14 cellular contexts compared by ENCODE assay signal in the genomic region with DNA sequence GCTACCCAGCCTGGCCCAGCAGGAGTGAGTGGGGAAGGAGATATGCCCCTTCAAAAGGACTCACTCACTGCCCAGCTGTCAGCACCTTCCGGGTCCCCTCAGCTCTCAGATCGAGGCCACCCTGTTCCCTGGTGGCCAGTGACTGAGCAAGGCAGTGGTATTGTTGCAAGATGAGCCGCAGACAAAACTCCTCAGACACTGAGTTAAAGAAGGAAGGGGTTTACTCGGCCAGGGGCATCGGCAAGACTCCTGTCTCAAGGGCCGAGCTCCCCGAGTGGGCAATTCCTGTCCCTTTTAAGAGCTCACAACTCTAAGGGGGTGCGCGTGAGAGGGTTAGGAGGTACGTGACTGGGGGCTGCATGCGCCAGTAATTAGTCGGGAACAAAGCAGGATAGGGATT. TPM values are rescaled to one million over a fixed set of nuclear protein-coding genes. Genes with fewer than 3 reads are reported as not detected.
DNase-seq lines count a peak whose midpoint lies in the region; TF ChIP-seq lines count a peak whose summit lies in the region.
"Had no signal": no experiment of that assay in that cellular context is flagged by ENCODE, and none has a peak within 500 bp of the region (broad histone marks: within the 10 kb centered on the region; RNA-seq: fewer than 3 reads in every experiment).

No MANE protein-coding gene starts in this region.

- no peak overlapping the region for H2BK5ac ChIP-seq in neuronal stem cell (ENCODE audit: low read length)

- no peak overlapping the region for H2BK12ac ChIP-seq in neuronal stem cell (ENCODE audit: low read length)

- intact Hi-C loops in PC-9 (cut with micrococcal nuclease; ENCODE audit: unreplicated experiment): no loop called here

- H3K14ac ChIP-seq in neuronal stem cell (ENCODE audit: low read length): no peak overlapping the region

- no peaks in the 10 kb centered on the region for H3K9me3 Mint-ChIP-seq in endodermal cell
- H3K9me3 Mint-ChIP-seq: CD4-positive, alpha-beta memory T cell had no signal

- no peaks in the 10 kb centered on the region for H3K4me1 Mint-ChIP-seq in endodermal cell

- no peak overlapping the region for H4K91ac ChIP-seq in neuronal stem cell (ENCODE audit: low read depth, low read length, poor library complexity)

- CTCF ChIA-PET in PC-9 (lab: Charles Lee): no interaction called here
- CTCF ChIA-PET in SK-N-SH (lab: Yijun Ruan, JAX): interaction anchor here (0.7 to 1.5 kb wide), 2 partner anchors 18 to 28 kb away, joined by 3 to 11 read pairs; no protein-coding TSS in a partner anchor

- WGBS in endodermal cell (ENCODE audit: insufficient coverage in 1 of 2, insufficient read length in 1 of 2), 2 experiments: 91 to 96% methylated on average over 9 to 12 of the region's 12 CpGs
- no CpG with 5 or more reads among the region's 12 CpGs for WGBS in neuronal stem cell (ENCODE audit: extremely low coverage in 2 of 2, insufficient read length in 2 of 2, insufficient replicate concordance in 1 of 2), 2 donors
- 78% methylated on average over 10 of the region's 12 CpGs for WGBS in SK-N-SH (ENCODE audit: low lambda C conversion rate)

- peaks cover 2% of the 10 kb centered on the region for H3K27me3 Mint-ChIP-seq in endodermal cell (ENCODE audit: insufficient read depth)
- H3K27me3 Mint-ChIP-seq: B cell had no signal

- no peak for TF ChIP-seq EP300 in SK-N-SH (IDR thresholded peaks at IDR 0.05; ENCODE audit: borderline replicate concordance in 1 of 2, low read depth in 1 of 2, low read length in 1 of 2)

- no peaks in the 10 kb centered on the region for H3K79me1 ChIP-seq in neuronal stem cell (ENCODE audit: low read depth, low read length)

- H3K4me3 Mint-ChIP-seq in endodermal cell: no peak overlapping the region
- H3K4me3 Mint-ChIP-seq: B cell; CD4-positive, alpha-beta memory T cell had no signal

- peaks cover 51% of the 10 kb centered on the region for H3K4me1 ChIP-seq in PC-9 (replicated peaks; ENCODE audit: insufficient read depth)
- no peaks in the 10 kb centered on the region for H3K4me1 ChIP-seq in endodermal cell (ENCODE audit: control insufficient read depth, insufficient read depth, low read length)
- peaks cover 5% of the 10 kb centered on the region in 2 donors for H3K4me1 ChIP-seq in neuronal stem cell (ENCODE audit: control insufficient read depth in 2 of 2, insufficient read depth in 1 of 2, low read depth in 1 of 2, low read length in 2 of 2)
- peaks cover 0 to 9% of the 10 kb centered on the region in 2 experiments; a peak in 1 of 4 replicates for H3K4me1 ChIP-seq in SK-N-SH (ENCODE audit: control insufficient read depth in 1 of 2, insufficient read depth in 2 of 2, low read depth in 1 of 2, low read length in 1 of 2)

- H3K36me3 ChIP-seq in PC-9 (ENCODE audit: low read depth): no peaks in the 10 kb centered on the region
- H3K36me3 ChIP-seq in endodermal cell (ENCODE audit: control insufficient read depth, insufficient read depth, low read length): no peaks in the 10 kb centered on the region
- H3K36me3 ChIP-seq in neuronal stem cell (replicated peaks in 1 of 2; ENCODE audit: control insufficient read depth in 2 of 2, insufficient read depth in 2 of 2, low read length in 2 of 2): no peaks in the 10 kb centered on the region
- H3K36me3 ChIP-seq in SK-N-SH (replicated peaks in 1 of 2; ENCODE audit: control insufficient read depth in 1 of 2, insufficient read depth in 2 of 2, low read length in 1 of 2): no peaks in the 10 kb centered on the region

- no peaks in the 10 kb centered on the region for H4K20me1 ChIP-seq in PC-9 (ENCODE audit: insufficient read depth)
- no peaks in the 10 kb centered on the region for H4K20me1 ChIP-seq in SK-N-SH (ENCODE audit: insufficient read depth)

- H3K27ac ChIP-seq in PC-9: no peak overlapping the region
- no peak overlapping the region for H3K27ac ChIP-seq in endodermal cell (ENCODE audit: low read depth, low read length)
- H3K27ac ChIP-seq in neuronal stem cell (replicated peaks; ENCODE audit: low read length): no peak overlapping the region
- H3K27ac ChIP-seq in SK-N-SH (ENCODE audit: low read depth in 2 of 2, low read length in 1 of 2): no peak overlapping the region

- BruUV-seq in PC-9 (replicated peaks; lab: Mats Ljungman, UMichigan): no TSS peak

- H3F3A ChIP-seq in PC-9 (ENCODE audit: insufficient read depth, low read depth) (peaks cover 29% of the 10 kb centered on the region), SK-N-SH (replicated peaks; ENCODE audit: insufficient read depth) (no peaks in the 10 kb centered on the region)

- no peaks in the 10 kb centered on the region for H3K36me3 Mint-ChIP-seq in endodermal cell (ENCODE audit: low read depth)
- H3K36me3 Mint-ChIP-seq: CD4-positive, alpha-beta memory T cell had no signal

- peak overlapping the region; percentile 13 for H2AK5ac ChIP-seq in neuronal stem cell (ENCODE audit: low read depth, low read length)

- no peaks in the 10 kb centered on the region for H3K27me3 ChIP-seq in PC-9 (ENCODE audit: insufficient read depth, low read depth)
- H3K27me3 ChIP-seq in endodermal cell (ENCODE audit: control insufficient read depth, insufficient read depth, low read length, poor library complexity, severe bottlenecking): no peaks in the 10 kb centered on the region
- no peaks in the 10 kb centered on the region for H3K27me3 ChIP-seq in neuronal stem cell (ENCODE audit: control insufficient read depth in 3 of 3, insufficient read depth in 3 of 3, low read depth in 1 of 3, low read length in 3 of 3)
- no peaks in the 10 kb centered on the region for H3K27me3 ChIP-seq in SK-N-SH (ENCODE audit: insufficient read depth)

- TF ChIP-seq RAD21 in SK-N-SH (IDR thresholded peaks at IDR 0.05; ENCODE audit: low read length): no peak

- H3K9ac ChIP-seq in endodermal cell (ENCODE audit: extremely low read depth, low read length, poor library complexity, severe bottlenecking) (no peak overlapping the region), neuronal stem cell (ENCODE audit: low read depth, low read length, poor library complexity) (no peak overlapping the region), SK-N-SH (no peak overlapping the region)

- DNase-seq in ELF-1 (ENCODE audit: low read depth, low spot score) (peak; percentile 10), PC-9 (no peak), endodermal cell (no peak), neuronal stem cell (ENCODE audit: low spot score) (no peak), NAMALWA (ENCODE audit: low spot score) (no peak), NCI-H345 treated with DMSO at 0.1 percent for 48 hours (lab: John Stamatoyannopoulos, UW; ENCODE audit: unreplicated experiment) (no peak), SK-N-SH (no peak)
- DNase-seq: C1 segment of cervical spinal cord; CD4-positive, alpha-beta memory T cell; DMS153; DMS79 treated with DMSO at 0.1 percent for 48 hours; EL; GDM1 had no signal

- H3K4me2 ChIP-seq in PC-9 (0 out of 2 replicates have a peak overlapping the region, but pooled peaks have one; percentile 40), neuronal stem cell (ENCODE audit: insufficient read depth, low read length, poor library complexity, severe bottlenecking) (no peak overlapping the region), SK-N-SH (no peak overlapping the region)

- no peak overlapping the region for H4K8ac ChIP-seq in neuronal stem cell (ENCODE audit: low read depth, low read length)

- H3K18ac ChIP-seq in neuronal stem cell (ENCODE audit: low read length): no peak overlapping the region

- H2BK120ac ChIP-seq in neuronal stem cell (ENCODE audit: low read depth, low read length): no peak overlapping the region

- H3K9me2 ChIP-seq in PC-9 (ENCODE audit: insufficient read depth) (no peaks in the 10 kb centered on the region), SK-N-SH (no peaks in the 10 kb centered on the region)

- POLR2A ChIA-PET in PC-9 (lab: Charles Lee; ENCODE audit: unreplicated experiment) (no interaction called here), SK-N-SH (lab: Yijun Ruan, JAX) (no interaction called here)

- H3K4me3 ChIP-seq in PC-9 (no peak overlapping the region), endodermal cell (ENCODE audit: low read length) (no peak overlapping the region), neuronal stem cell (ENCODE audit: low read length in 2 of 2) (no peak overlapping the region), SK-N-SH (ENCODE audit: low read depth in 2 of 2, low read length in 1 of 2) (no peak overlapping the region)

- peak overlapping the region; percentile 38 for H3K27ac Mint-ChIP-seq in endodermal cell
- H3K27ac Mint-ChIP-seq: B cell had no signal

- H3K9me3 ChIP-seq in PC-9 (ENCODE audit: insufficient read depth, low read depth) (no peaks in the 10 kb centered on the region), endodermal cell (ENCODE audit: control insufficient read depth, low read length) (no peaks in the 10 kb centered on the region), neuronal stem cell (replicated peaks in 1 of 2; ENCODE audit: control insufficient read depth in 2 of 2, insufficient read depth in 1 of 2, low read depth in 1 of 2, low read length in 2 of 2) (no peaks in the 10 kb centered on the region), SK-N-SH (no peaks in the 10 kb centered on the region)

- H3K79me2 ChIP-seq in PC-9 (ENCODE audit: low read depth): no peaks in the 10 kb centered on the region
- no peaks in the 10 kb centered on the region for H3K79me2 ChIP-seq in SK-N-SH (ENCODE audit: insufficient read depth)

- no peak overlapping the region for H3K23ac ChIP-seq in neuronal stem cell (ENCODE audit: low read depth, low read length, poor library complexity)

- TF ChIP-seq CTCF in PC-9 (conservative IDR thresholded peaks at IDR 0.05) (no peak), endodermal cell (conservative IDR thresholded peaks at IDR 0.05) (no peak), SK-N-SH (IDR thresholded peaks at IDR 0.05) (no peak)

- H2BK15ac ChIP-seq in neuronal stem cell (ENCODE audit: low read length): no peak overlapping the region

- H3K4ac ChIP-seq in neuronal stem cell (ENCODE audit: low read length): no peak overlapping the region

- H2AFZ ChIP-seq in PC-9 (no peak overlapping the region), neuronal stem cell (ENCODE audit: low read length) (no peak overlapping the region), SK-N-SH (ENCODE audit: low read depth) (no peak overlapping the region)

RNA-seq across cellular contexts. Expression of gene N4BP3, which starts 9.7 kb away (rescaled TPM):
- total RNA-seq in PC-9 (2021) (0.81 and 1.1 TPM in 2 replicates), endodermal cell (10 to 100 TPM; 12.7 to 15.2 TPM)
- 6.5 TPM for polyA plus RNA-seq in endodermal cell (2013, experiment 1 of 2)
- 5.6 TPM for polyA plus RNA-seq in endodermal cell (2013, experiment 2 of 2)
- 2.4 TPM for polyA plus RNA-seq in neuronal stem cell (2013, experiment 1 of 2)
- 2.5 TPM for polyA plus RNA-seq in neuronal stem cell (2013, experiment 2 of 2)
- 0.16 and 0.28 TPM in 2 replicates for polyA plus RNA-seq in SK-N-SH (2012; rRNA removed)
- 0.09 and 0.14 TPM in 2 replicates for polyA plus RNA-seq in SK-N-SH (2012; cell fraction: cytosol; rRNA removed)
- polyA plus RNA-seq in SK-N-SH (2012; cell fraction: nucleus; rRNA removed): 0.42 and 0.54 TPM in 2 replicates

RNA-seq across cellular contexts. Expression of gene RMND5B, which starts 27.2 kb away (rescaled TPM):
- total RNA-seq in PC-9 (2021) (30.3 and 35.1 TPM in 2 replicates), endodermal cell (10 to 100 TPM; 36.0 to 36.9 TPM)
- 31.5 TPM for polyA plus RNA-seq in endodermal cell (2013, experiment 1 of 2)
- 28.4 TPM for polyA plus RNA-seq in endodermal cell (2013, experiment 2 of 2)
- polyA plus RNA-seq in neuronal stem cell (2013, experiment 1 of 2): 19.2 TPM
- 19.2 TPM for polyA plus RNA-seq in neuronal stem cell (2013, experiment 2 of 2)
- polyA plus RNA-seq in SK-N-SH (2012; rRNA removed): 42.8 and 43.7 TPM in 2 replicates
- 25.1 and 32.1 TPM in 2 replicates for polyA plus RNA-seq in SK-N-SH (2012; cell fraction: cytosol; rRNA removed)
- polyA plus RNA-seq in SK-N-SH (2012; cell fraction: nucleus; rRNA removed): 74.2 and 75.6 TPM in 2 replicates

RNA-seq across cellular contexts. Expression of gene NHP2, which starts 50.1 kb away (rescaled TPM):
- 221 and 229 TPM in 2 replicates for total RNA-seq in PC-9 (2021)
- total RNA-seq in endodermal cell: 100 to 1,000 TPM; 174 to 176 TPM
- polyA plus RNA-seq in endodermal cell (2013, experiment 1 of 2): 151 TPM
- 140 TPM for polyA plus RNA-seq in endodermal cell (2013, experiment 2 of 2)
- 177 TPM for polyA plus RNA-seq in neuronal stem cell (2013, experiment 1 of 2)
- 166 TPM for polyA plus RNA-seq in neuronal stem cell (2013, experiment 2 of 2)
- polyA plus RNA-seq in SK-N-SH (2012; rRNA removed): 313 and 455 TPM in 2 replicates
- 325 and 409 TPM in 2 replicates for polyA plus RNA-seq in SK-N-SH (2012; cell fraction: cytosol; rRNA removed)
- polyA plus RNA-seq in SK-N-SH (2012; cell fraction: nucleus; rRNA removed): 134 and 156 TPM in 2 replicates
